In the genomic region with DNA sequence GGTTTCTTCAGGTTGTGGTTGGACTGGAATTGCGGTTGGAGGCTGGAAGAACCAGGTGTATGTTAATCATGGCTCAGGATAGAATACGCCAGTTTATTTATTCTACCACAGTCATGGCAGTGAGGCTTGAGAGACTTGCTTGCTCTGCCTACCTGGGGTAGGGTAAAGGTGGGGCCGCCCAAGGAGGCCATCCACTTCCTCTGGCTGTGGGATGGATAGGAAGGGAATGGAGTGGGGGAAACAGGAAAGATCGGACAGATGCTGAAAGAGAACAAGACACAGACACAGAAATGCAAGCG, we compare ENCODE assay signal across 10 cellular contexts. TPM values are rescaled to one million over a fixed set of nuclear protein-coding genes. Genes with fewer than 3 reads are reported as not detected.
DNase-seq lines count a peak whose midpoint lies in the region; ATAC-seq and TF ChIP-seq lines count a peak whose summit lies in the region.
"Had no signal": no experiment of that assay in that cellular context is flagged by ENCODE, and none has a peak within 500 bp of the region (broad histone marks: within the 10 kb centered on the region; RNA-seq: fewer than 3 reads in every experiment).

No MANE protein-coding gene starts in this region.

- no peaks in the 10 kb centered on the region for H3K9me3 ChIP-seq in Caco-2
- no peaks in the 10 kb centered on the region for H3K9me3 ChIP-seq in naive thymus-derived CD4-positive, alpha-beta T cell (ENCODE audit: control insufficient read depth in 2 of 3, low read length in 3 of 3)

- no TSS peak for BruUV-seq in Caco-2 (replicated peaks; lab: Mats Ljungman, UMichigan)

- TF ChIP-seq CTCF in Caco-2 (IDR thresholded peaks at IDR 0.05; ENCODE audit: insufficient read depth in 1 of 2, low read depth in 1 of 2, low read length in 1 of 2, severe bottlenecking in 1 of 2, unreplicated experiment in 1 of 2) = no peak

- no peak overlapping the region for H3K27ac ChIP-seq in naive thymus-derived CD4-positive, alpha-beta T cell (ENCODE audit: low read depth, low read length)
- H3K27ac ChIP-seq: cardiac muscle cell had no signal

- H3K36me3 Mint-ChIP-seq in Caco-2 (ENCODE audit: insufficient read depth, unreplicated experiment) = peaks cover 86% of the 10 kb centered on the region
- peaks cover 17 to 29% of the 10 kb centered on the region in 2 donors for H3K36me3 Mint-ChIP-seq in activated T-cell treated with anti-CD3 and anti-CD28 coated beads, Interleukin-2, amount 50 U/mL, for 72 hours (ENCODE audit: insufficient read depth in 2 of 2)
- peaks cover 13 to 20% (median 15%) of the 10 kb centered on the region in 5 donors for H3K36me3 Mint-ChIP-seq in naive thymus-derived CD4-positive, alpha-beta T cell

- H3K4me1 ChIP-seq in Caco-2 = peaks cover 19% of the 10 kb centered on the region
- H3K4me1 ChIP-seq in naive thymus-derived CD4-positive, alpha-beta T cell (ENCODE audit: control insufficient read depth in 2 of 2, insufficient read depth in 2 of 2, low read length in 2 of 2) = peaks cover 35 to 56% of the 10 kb centered on the region in 2 donors

- H3K27ac Mint-ChIP-seq in Caco-2 (ENCODE audit: unreplicated experiment) = peak overlapping the region; percentile 83
- no peak overlapping the region for H3K27ac Mint-ChIP-seq in activated T-cell treated with anti-CD3 and anti-CD28 coated beads, Interleukin-2, amount 50 U/mL, for 72 hours
- H3K27ac Mint-ChIP-seq in naive thymus-derived CD4-positive, alpha-beta T cell = peak overlapping the region in 2 of 9 donors; percentile 45 to 79

- ATAC-seq in activated T-cell treated with anti-CD3 and anti-CD28 coated beads, Interleukin-2, amount 50 U/mL, for 72 hours (replicated peaks in 1 of 2) = no peak
- no peak for ATAC-seq in naive thymus-derived CD4-positive, alpha-beta T cell

- POLR2A ChIA-PET in Caco-2 (lab: Charles Lee) = interaction anchor here (1.1 to 3.3 kb wide), 2 partner anchors 8 to 109 kb away, joined by 3 to 36 read pairs; partner anchors contain the start of genes LRP1 and SHMT2
- POLR2A ChIA-PET in naive thymus-derived CD4-positive, alpha-beta T cell (lab: Charles Lee) = interaction anchor here (3.5 to 7.7 kb wide), 2 partner anchors 11 to 24 kb away, joined by 23 to 79 read pairs; partner anchors contain the start of gene SHMT2

- intact Hi-C loops in Caco-2 (cut with micrococcal nuclease; ENCODE audit: unreplicated experiment) = loop anchor here (2.0 kb wide), 1 partner anchor 61 kb away; no protein-coding TSS in a partner anchor
- intact Hi-C loops in naive thymus-derived CD4-positive, alpha-beta T cell (cut with micrococcal nuclease) = no loop called here

- peaks cover 6% of the 10 kb centered on the region for H3K27me3 Mint-ChIP-seq in Caco-2 (ENCODE audit: insufficient read depth, unreplicated experiment)
- H3K27me3 Mint-ChIP-seq in activated T-cell treated with anti-CD3 and anti-CD28 coated beads, Interleukin-2, amount 50 U/mL, for 72 hours (ENCODE audit: low read depth) = peaks cover 42% of the 10 kb centered on the region
- H3K27me3 Mint-ChIP-seq in naive thymus-derived CD4-positive, alpha-beta T cell = peaks cover 40 to 64% (median 48%) of the 10 kb centered on the region in 5 donors

- no peak overlapping the region for H3K4me3 ChIP-seq in Caco-2 (ENCODE audit: low read depth, low read length)
- H3K4me3 ChIP-seq in Jurkat, Clone E6-1 (ENCODE audit: low read length) = peak overlapping the region; percentile 65
- no peak overlapping the region for H3K4me3 ChIP-seq in naive thymus-derived CD4-positive, alpha-beta T cell (ENCODE audit: low read length)

- H3K36me3 ChIP-seq in Caco-2 (ENCODE audit: control insufficient read depth, insufficient read depth, low read length) = peaks cover 1% of the 10 kb centered on the region; the same call in 1 of the 2 replicates
- H3K36me3 ChIP-seq in naive thymus-derived CD4-positive, alpha-beta T cell (ENCODE audit: control insufficient read depth in 2 of 3, insufficient read depth in 3 of 3, low read length in 3 of 3) = peaks cover 0 to 28% (median 0%) of the 10 kb centered on the region in 3 experiments

- peaks cover 7% of the 10 kb centered on the region for H3K27me3 ChIP-seq in Caco-2 (replicated peaks; ENCODE audit: control insufficient read depth, insufficient read depth, low read length)
- H3K27me3 ChIP-seq in naive thymus-derived CD4-positive, alpha-beta T cell (ENCODE audit: control insufficient read depth in 2 of 2, insufficient read depth in 2 of 2, low read length in 2 of 2) = peaks cover 7 to 18% of the 10 kb centered on the region in 2 donors

- peaks cover 39% of the 10 kb centered on the region for H3K4me1 Mint-ChIP-seq in Caco-2 (ENCODE audit: low read depth, unreplicated experiment)
- H3K4me1 Mint-ChIP-seq in activated T-cell treated with anti-CD3 and anti-CD28 coated beads, Interleukin-2, amount 50 U/mL, for 72 hours (ENCODE audit: low read depth) = peaks cover 82% of the 10 kb centered on the region
- H3K4me1 Mint-ChIP-seq in naive thymus-derived CD4-positive, alpha-beta T cell = peaks cover 47 to 69% (median 61%) of the 10 kb centered on the region in 7 donors

- CTCF ChIA-PET in Caco-2 (lab: Charles Lee) = interaction anchor here (0.8 to 6.3 kb wide), 4 partner anchors 8 to 22 kb away, joined by 6 to 70 read pairs (median 8); partner anchors contain the start of genes NXPH4, SHMT2 and STAC3
- CTCF ChIA-PET in naive thymus-derived CD4-positive, alpha-beta T cell (lab: Charles Lee) = interaction anchor here (1.3 to 11.8 kb wide), 4 partner anchors 11 to 169 kb away, joined by 3 to 156 read pairs (median 83); partner anchors contain the start of genes NXPH4 and SHMT2

- no peaks in the 10 kb centered on the region for H3K9me3 Mint-ChIP-seq in Caco-2 (ENCODE audit: unreplicated experiment)
- H3K9me3 Mint-ChIP-seq in activated T-cell treated with anti-CD3 and anti-CD28 coated beads, Interleukin-2, amount 50 U/mL, for 72 hours = no peaks in the 10 kb centered on the region
- no peaks in the 10 kb centered on the region for H3K9me3 Mint-ChIP-seq in naive thymus-derived CD4-positive, alpha-beta T cell

- no peak for DNase-seq in Caco-2
- DNase-seq in Jurkat, Clone E6-1 (ENCODE audit: low read depth, low spot score) = no peak
- DNase-seq in activated T-cell treated with anti-CD3 and anti-CD28 coated beads, Interleukin-2, amount 50 U/mL, for 72 hours = no peak
- no peak for DNase-seq in naive thymus-derived CD4-positive, alpha-beta T cell
- DNase-seq in NCI-H1105 treated with DMSO at 0.1 percent for 48 hours (lab: John Stamatoyannopoulos, UW) = no peak
- DNase-seq in MV-4-11 (lab: John Stamatoyannopoulos, UW) = no peak
- no peak for DNase-seq in RPMI8226
- DNase-seq: hippocampal formation, NCI-H446 had no signal

- peak overlapping the region; percentile 79 for H3K4me3 Mint-ChIP-seq in Caco-2 (ENCODE audit: unreplicated experiment)
- peak overlapping the region; percentile 89 to 100 for H3K4me3 Mint-ChIP-seq in activated T-cell treated with anti-CD3 and anti-CD28 coated beads, Interleukin-2, amount 50 U/mL, for 72 hours
- H3K4me3 Mint-ChIP-seq in naive thymus-derived CD4-positive, alpha-beta T cell = peak overlapping the region; percentile 63 to 97 (median 82)

RNA-seq across cellular contexts. Expression of gene SHMT2, which starts 8.1 kb away (rescaled TPM):
- total RNA-seq in Caco-2 (2022) = 387 and 466 TPM in 2 replicates
- 205 TPM for polyA plus RNA-seq in Jurkat, Clone E6-1 (2012; ENCODE audit: insufficient read depth, insufficient read length)
- total RNA-seq in activated T-cell treated with anti-CD3 and anti-CD28 coated beads, Interleukin-2, amount 50 U/mL, for 72 hours = 100 to 1,000 TPM; 507 to 550 TPM
- 100 to 1,000 TPM in 1 of 5 experiments, 10 to 100 TPM in 4; 21.7 to 175 (median 36.1) TPM for total RNA-seq in naive thymus-derived CD4-positive, alpha-beta T cell
- 10 to 100 TPM; 29.7 to 40.4 TPM for polyA plus RNA-seq in naive thymus-derived CD4-positive, alpha-beta T cell

RNA-seq across cellular contexts. Expression of gene STAC3, which starts 13.4 kb away (rescaled TPM):
- 0.70 and 1.3 TPM in 2 replicates for total RNA-seq in Caco-2 (2022)
- polyA plus RNA-seq in Jurkat, Clone E6-1 (2012; ENCODE audit: insufficient read depth, insufficient read length) = 9.1 TPM
- 1 to 10 TPM; 3.5 to 4.2 TPM for total RNA-seq in activated T-cell treated with anti-CD3 and anti-CD28 coated beads, Interleukin-2, amount 50 U/mL, for 72 hours
- total RNA-seq in naive thymus-derived CD4-positive, alpha-beta T cell = 1 to 10 TPM; 2.5 to 7.3 (median 5.6) TPM
- polyA plus RNA-seq in naive thymus-derived CD4-positive, alpha-beta T cell = not detected

RNA-seq across cellular contexts. Expression of gene NXPH4, which starts 21.0 kb away (rescaled TPM):
- 10.0 and 10.6 TPM in 2 replicates for total RNA-seq in Caco-2 (2022)
- 6.3 TPM for polyA plus RNA-seq in Jurkat, Clone E6-1 (2012; ENCODE audit: insufficient read depth, insufficient read length)
- 1 to 10 TPM; 1.5 to 2.3 TPM for total RNA-seq in activated T-cell treated with anti-CD3 and anti-CD28 coated beads, Interleukin-2, amount 50 U/mL, for 72 hours
- total RNA-seq in naive thymus-derived CD4-positive, alpha-beta T cell = under 1 TPM in 1 of 5 experiments, not detected in 4; 0.31 TPM
- not detected for polyA plus RNA-seq in naive thymus-derived CD4-positive, alpha-beta T cell
